ENCODE assay signal across 10 cellular contexts in the genomic region with DNA sequence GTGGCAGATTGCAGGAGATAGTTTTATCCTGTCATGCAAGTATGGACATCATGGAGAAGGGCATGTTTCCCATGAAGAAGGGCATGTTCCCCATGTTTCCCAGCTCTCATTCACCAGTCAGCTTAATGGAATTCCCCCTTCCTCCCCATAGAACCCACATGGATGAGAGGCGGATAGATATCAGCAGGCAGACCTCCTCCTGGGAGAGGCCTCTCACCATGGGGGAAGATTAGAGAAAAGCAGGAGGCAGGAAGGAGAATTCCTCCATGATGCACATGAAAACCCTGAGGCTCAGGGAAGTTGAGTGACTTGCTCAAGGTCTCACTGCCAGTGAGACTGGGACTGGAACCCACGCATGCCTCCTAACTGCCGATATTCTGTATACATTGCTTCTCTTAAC.
A peak's percentile ranks its signal among the peaks of the same experiment; 100 is the strongest.
DNase-seq lines count a peak whose midpoint lies in the region; FAIRE-seq and TF ChIP-seq lines count a peak whose summit lies in the region.
"Had no signal": no experiment of that assay in that cellular context is flagged by ENCODE, and none has a peak within 500 bp of the region (broad histone marks: within the 10 kb centered on the region; RNA-seq: fewer than 3 reads in every experiment).

No MANE protein-coding gene starts in this region.

- no peaks in the 10 kb centered on the region for H3K27me3 ChIP-seq in SU-DHL-6 (ENCODE audit: low read length)

- peak overlapping the region; percentile 30; the same call in 1 of the 2 replicates for H3K9ac ChIP-seq in SU-DHL-6 (ENCODE audit: low read length)

- no peak for TF ChIP-seq CTCF in SU-DHL-6 (IDR thresholded peaks at IDR 0.05; ENCODE audit: insufficient read depth, low read length, poor library complexity, severe bottlenecking)
- TF ChIP-seq CTCF in fibroblast of pulmonary artery (IDR thresholded peaks at IDR 0.05; ENCODE audit: low read length, missing control alignments) = no peak

- H3K9me3 ChIP-seq in SU-DHL-6 (ENCODE audit: insufficient read depth, low read length) = no peaks in the 10 kb centered on the region

- peaks cover 6% of the 10 kb centered on the region; the same call in 1 of the 2 replicates for H3F3A ChIP-seq in SU-DHL-6 (ENCODE audit: insufficient read depth)

- H3K4me3 ChIP-seq in SU-DHL-6 (ENCODE audit: insufficient read depth, low read length, poor library complexity, severe bottlenecking) (no peak overlapping the region), fibroblast of pulmonary artery (replicated peaks; ENCODE audit: low read depth, low read length) (no peak overlapping the region)

- DNase-seq in A172 (ENCODE audit: low spot score) (peak; percentile 23), GM19239 (ENCODE audit: insufficient read length, low spot score) (no peak), fibroblast of pulmonary artery (ENCODE audit: low read depth) (peak; percentile 35), COR-L47 (lab: John Stamatoyannopoulos, UW) (no peak), GOT3 (lab: John Stamatoyannopoulos, UW) (no peak), NCI-H345 (lab: John Stamatoyannopoulos, UW) (no peak), COLO668 (lab: John Stamatoyannopoulos, UW; ENCODE audit: unreplicated experiment) (no peak)
- DNase-seq: NCI-H1417 had no signal

- H3K36me3 ChIP-seq in SU-DHL-6 (ENCODE audit: low read length) = no peaks in the 10 kb centered on the region

- no peaks in the 10 kb centered on the region for H4K20me1 ChIP-seq in SU-DHL-6 (ENCODE audit: low read depth, low read length)

- H3K27ac ChIP-seq in SU-DHL-6 (ENCODE audit: low read depth, low read length) = peak overlapping the region; percentile 51
- H3K27ac ChIP-seq: C4-2B had no signal

- peak overlapping the region; percentile 52 for H2AFZ ChIP-seq in SU-DHL-6 (ENCODE audit: low read depth, low read length, severe bottlenecking)

- H3K4me2 ChIP-seq in SU-DHL-6 (ENCODE audit: low read depth, low read length, poor library complexity, severe bottlenecking) = peak overlapping the region; percentile 51

- no peaks in the 10 kb centered on the region for H3K79me2 ChIP-seq in SU-DHL-6 (ENCODE audit: insufficient read depth, low read length)

- H3K9me2 ChIP-seq in SU-DHL-6 (replicated peaks; ENCODE audit: insufficient read depth, low read length) = no peaks in the 10 kb centered on the region

- peak; percentile 47 for FAIRE-seq in GM19239 (lab: Jason Lieb, UNC)

Comparison
In these comparisons a context has a peak if more than half of its experiments do, and no peak if none do; other contexts are left out.
1. DNase-seq: peak in A172 (single experiment) and fibroblast of pulmonary artery (single experiment); none in GM19239 (single experiment), COR-L47 (single experiment), GOT3 (single experiment), NCI-H345 (single experiment) and COLO668 (single experiment).